Comparison of ENCODE assay signal across 19 cellular contexts in the genomic region with DNA sequence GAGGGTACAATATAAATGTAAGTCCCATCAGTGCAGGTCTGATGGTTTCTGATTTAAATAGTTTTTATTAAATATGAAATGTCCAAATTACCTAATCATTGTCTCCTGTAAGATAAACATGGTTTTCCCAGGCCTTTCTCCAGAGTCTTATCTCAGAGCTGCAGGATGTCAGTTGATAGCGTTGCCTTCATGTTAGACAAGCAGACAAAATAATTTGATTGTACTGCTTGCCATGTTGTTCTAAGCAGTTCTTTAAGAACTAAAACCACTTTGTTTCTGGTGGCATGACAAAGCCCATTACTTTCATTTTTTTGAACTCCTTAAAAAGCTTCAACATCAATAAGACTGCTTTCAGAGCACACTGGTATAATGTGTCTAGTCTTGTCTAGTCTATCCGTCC.
DNase-seq lines count a peak whose midpoint lies in the region; ATAC-seq, FAIRE-seq and TF ChIP-seq lines count a peak whose summit lies in the region.
"Had no signal": no experiment of that assay in that cellular context is flagged by ENCODE, and none has a peak within 500 bp of the region (broad histone marks: within the 10 kb centered on the region; RNA-seq: fewer than 3 reads in every experiment).

No MANE protein-coding gene starts in this region.

- no peaks in the 10 kb centered on the region for H4K20me1 ChIP-seq in SK-N-SH (ENCODE audit: insufficient read depth)
- no peaks in the 10 kb centered on the region for H4K20me1 ChIP-seq in endothelial cell of umbilical vein (replicated peaks; ENCODE audit: control insufficient read depth, extremely low read depth, insufficient read depth, low read length)

- dilution Hi-C loops in endothelial cell of umbilical vein (cut with MboI; ENCODE audit: extremely low pct_ligation_motif_present, low sequenced_read_pairs): no loop called here

- no peak for FAIRE-seq in endothelial cell of umbilical vein (lab: Jason Lieb, UNC)
- FAIRE-seq: D721Med, GM12878, H1, HTR-8/SVneo had no signal

- H3K27me3 ChIP-seq in BE2C (no peaks in the 10 kb centered on the region), SK-N-SH (ENCODE audit: insufficient read depth) (no peaks in the 10 kb centered on the region), endothelial cell of umbilical vein (ENCODE audit: control insufficient read depth in 2 of 2, insufficient read depth in 2 of 2, low read length in 2 of 2) (no peaks in the 10 kb centered on the region)

- intact Hi-C loops in endothelial cell of umbilical vein (cut with micrococcal nuclease) (no loop called here), mucosa of descending colon (cut with DNase I, micrococcal nuclease) (no loop called here)

- peak; percentile 51 for TF ChIP-seq RAD21 in SK-N-SH (IDR thresholded peaks at IDR 0.05; ENCODE audit: low read length)

- TF ChIP-seq CTCF in BE2C (IDR thresholded peaks at IDR 0.05; ENCODE audit: low read depth, low read length) (no peak), SK-N-SH (IDR thresholded peaks at IDR 0.05) (no peak), endothelial cell of umbilical vein (IDR thresholded peaks at IDR 0.05; ENCODE audit: extremely low read depth in 1 of 2, insufficient read depth in 1 of 2, low read depth in 1 of 2, low read length in 2 of 2) (no peak), mucosa of descending colon (IDR thresholded peaks at IDR 0.05) (no peak)

- no peak for TF ChIP-seq POLR2A in endothelial cell of umbilical vein (IDR thresholded peaks at IDR 0.05; ENCODE audit: low read depth, low read length)

- H2AFZ ChIP-seq in SK-N-SH (ENCODE audit: low read depth): no peak overlapping the region
- H2AFZ ChIP-seq in endothelial cell of umbilical vein (ENCODE audit: low read depth, low read length): no peak overlapping the region

- H3K79me2 ChIP-seq in SK-N-SH (ENCODE audit: insufficient read depth) (no peaks in the 10 kb centered on the region), endothelial cell of umbilical vein (ENCODE audit: control insufficient read depth, insufficient read depth, low read length) (no peaks in the 10 kb centered on the region)

- 18% methylated on average over 2 of the region's 2 CpGs for WGBS in SK-N-SH (ENCODE audit: low lambda C conversion rate)

- H3K4me2 ChIP-seq in SK-N-SH (no peak overlapping the region), endothelial cell of umbilical vein (ENCODE audit: insufficient read depth, low read length) (no peak overlapping the region)

- no peak for ATAC-seq in mucosa of descending colon
- ATAC-seq: GM12878 had no signal

- peak; percentile 60 for DNase-seq in BE2C
- peak; percentile 20 for DNase-seq in NCI-H460 (ENCODE audit: extremely low read depth, low read depth)
- DNase-seq in SK-N-SH: peak; percentile 60
- peak; percentile 1 for DNase-seq in endothelial cell of umbilical vein (ENCODE audit: low read depth, low spot score)
- no peak for DNase-seq in EL
- DNase-seq in activated naive CD4-positive, alpha-beta T cell treated with Interleukin-2 at 50 U/mL for 16 hours: no peak
- no peak for DNase-seq in T1000 (lab: John Stamatoyannopoulos, UW)
- DNase-seq in mucosa of descending colon: no peak
- DNase-seq: C1 segment of cervical spinal cord; CD4-positive, CD25-positive, alpha-beta regulatory T cell; CD8-positive, alpha-beta memory T cell; COR-L47; DMS79 treated with DMSO at 0.1 percent for 48 hours; H9; IMR-90 had no signal

- no peaks in the 10 kb centered on the region for H3F3A ChIP-seq in SK-N-SH (replicated peaks; ENCODE audit: insufficient read depth)

- no peaks in the 10 kb centered on the region for H3K36me3 ChIP-seq in BE2C
- no peaks in the 10 kb centered on the region for H3K36me3 ChIP-seq in SK-N-SH (replicated peaks in 1 of 2; ENCODE audit: control insufficient read depth in 1 of 2, insufficient read depth in 2 of 2, low read length in 1 of 2)
- no peaks in the 10 kb centered on the region for H3K36me3 ChIP-seq in endothelial cell of umbilical vein (ENCODE audit: control insufficient read depth in 2 of 2, extremely low read depth in 1 of 2, insufficient read depth in 2 of 2, low read length in 2 of 2)
- H3K36me3 ChIP-seq in mucosa of descending colon (ENCODE audit: low read depth): no peaks in the 10 kb centered on the region

- TF ChIP-seq EP300 in SK-N-SH (IDR thresholded peaks at IDR 0.05; ENCODE audit: borderline replicate concordance in 1 of 2, low read depth in 1 of 2, low read length in 1 of 2): peak; percentile 55 to 100; a peak in 3 of 4 replicates

- H3K9me2 ChIP-seq in SK-N-SH: no peaks in the 10 kb centered on the region

- POLR2A ChIA-PET in SK-N-SH (lab: Yijun Ruan, JAX) (interaction anchor here (0.7 kb wide), 1 partner anchor 384 kb away, joined by 3 read pairs; no protein-coding TSS in a partner anchor), endothelial cell of umbilical vein (lab: Charles Lee) (no interaction called here)

- H3K4me3 ChIP-seq in BE2C (ENCODE audit: low read depth, low read length): peak overlapping the region; percentile 17; the same call in 1 of the 2 replicates
- no peak overlapping the region for H3K4me3 ChIP-seq in SK-N-SH (ENCODE audit: low read depth in 2 of 2, low read length in 1 of 2)
- no peak overlapping the region for H3K4me3 ChIP-seq in endothelial cell of umbilical vein (replicated peaks in 1 of 3; ENCODE audit: insufficient read depth in 1 of 3, low read depth in 1 of 3, low read length in 3 of 3)
- no peak overlapping the region for H3K4me3 ChIP-seq in mucosa of descending colon
- H3K4me3 ChIP-seq: GM12878 had no signal

- H3K9me3 ChIP-seq in BE2C (no peaks in the 10 kb centered on the region), SK-N-SH (no peaks in the 10 kb centered on the region), endothelial cell of umbilical vein (replicated peaks; ENCODE audit: control insufficient read depth, insufficient read depth, low read length) (no peaks in the 10 kb centered on the region), mucosa of descending colon (no peaks in the 10 kb centered on the region)

- no TSS peak for BruUV-seq in endothelial cell of umbilical vein (replicated peaks; lab: Mats Ljungman, UMichigan)

- H3K4me1 ChIP-seq in BE2C: peaks cover 33% of the 10 kb centered on the region
- peaks cover 0 to 21% of the 10 kb centered on the region in 2 experiments; a peak in 2 of 4 replicates for H3K4me1 ChIP-seq in SK-N-SH (ENCODE audit: control insufficient read depth in 1 of 2, insufficient read depth in 2 of 2, low read depth in 1 of 2, low read length in 1 of 2)
- no peaks in the 10 kb centered on the region for H3K4me1 ChIP-seq in endothelial cell of umbilical vein (ENCODE audit: control insufficient read depth, extremely low read depth, insufficient read depth, low read length)
- H3K4me1 ChIP-seq in mucosa of descending colon (ENCODE audit: low read depth): no peaks in the 10 kb centered on the region

- no peak overlapping the region for H3K9ac ChIP-seq in SK-N-SH
- no peak overlapping the region for H3K9ac ChIP-seq in endothelial cell of umbilical vein (replicated peaks; ENCODE audit: extremely low read depth, insufficient read depth, low read length)

- peak overlapping the region; percentile 25 to 100; a peak in 3 of 4 replicates for H3K27ac ChIP-seq in SK-N-SH (ENCODE audit: low read depth in 2 of 2, low read length in 1 of 2)
- no peak overlapping the region for H3K27ac ChIP-seq in endothelial cell of umbilical vein (ENCODE audit: insufficient read depth, low read depth, low read length)

- CTCF ChIA-PET in SK-N-SH (lab: Yijun Ruan, JAX) (interaction anchor here (0.6 to 3.6 kb wide), 3 partner anchors 11 to 103 kb away, joined by 3 to 20 read pairs (median 4); no protein-coding TSS in a partner anchor), endothelial cell of umbilical vein (lab: Charles Lee) (no interaction called here)

- no peaks in the 10 kb centered on the region for H3K9me1 ChIP-seq in endothelial cell of umbilical vein (replicated peaks; ENCODE audit: control insufficient read depth, extremely low read depth, insufficient read depth, low read length)

TF ChIP-seq in SK-N-SH, 30 proteins besides CTCF, POLR2A, EP300 and RAD21 (continues in another document):
- TF ChIP-seq FOXM1 (IDR thresholded peaks at IDR 0.05; ENCODE audit: low read depth) (peak; percentile 79), MXI1 (IDR thresholded peaks at IDR 0.05; ENCODE audit: low read depth, low read length) (peak; percentile 56; the same call in 1 of the 2 replicates), ELF1 (IDR thresholded peaks at IDR 0.05) (no peak), NRF1 (IDR thresholded peaks at IDR 0.05; ENCODE audit: low read depth, low read length) (no peak)
- TF ChIP-seq, protein P1, sequence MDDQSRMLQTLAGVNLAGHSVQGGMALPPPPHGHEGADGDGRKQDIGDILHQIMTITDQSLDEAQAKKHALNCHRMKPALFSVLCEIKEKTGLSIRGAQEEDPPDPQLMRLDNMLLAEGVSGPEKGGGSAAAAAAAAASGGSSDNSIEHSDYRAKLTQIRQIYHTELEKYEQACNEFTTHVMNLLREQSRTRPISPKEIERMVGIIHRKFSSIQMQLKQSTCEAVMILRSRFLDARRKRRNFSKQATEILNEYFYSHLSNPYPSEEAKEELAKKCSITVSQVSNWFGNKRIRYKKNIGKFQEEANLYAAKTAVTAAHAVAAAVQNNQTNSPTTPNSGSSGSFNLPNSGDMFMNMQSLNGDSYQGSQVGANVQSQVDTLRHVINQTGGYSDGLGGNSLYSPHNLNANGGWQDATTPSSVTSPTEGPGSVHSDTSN (IDR thresholded peaks at IDR 0.05): 0 out of 2 replicates have a peak, but pooled peaks have one; percentile 12

TF ChIP-seq in endothelial cell of umbilical vein, 7 proteins besides CTCF, POLR2A, EP300 and RAD21:
- no peak for TF ChIP-seq FOS (IDR thresholded peaks at IDR 0.05; ENCODE audit: borderline replicate concordance, insufficient read depth, low read length)
- TF ChIP-seq, protein P2, sequence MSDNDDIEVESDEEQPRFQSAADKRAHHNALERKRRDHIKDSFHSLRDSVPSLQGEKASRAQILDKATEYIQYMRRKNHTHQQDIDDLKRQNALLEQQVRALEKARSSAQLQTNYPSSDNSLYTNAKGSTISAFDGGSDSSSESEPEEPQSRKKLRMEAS (IDR thresholded peaks at IDR 0.05; ENCODE audit: insufficient read depth, insufficient read length): no peak

Comparison
In these comparisons a context has a peak if more than half of its experiments do, and no peak if none do; other contexts are left out.
1. DNase-seq: peak in BE2C (single experiment), NCI-H460 (single experiment), SK-N-SH (single experiment) and endothelial cell of umbilical vein (single experiment); none in EL (single experiment), activated naive CD4-positive, alpha-beta T cell treated with Interleukin-2 at 50 U/mL for 16 hours (single experiment), T1000 (single experiment) and mucosa of descending colon (0 of 3).